In the genomic region with DNA sequence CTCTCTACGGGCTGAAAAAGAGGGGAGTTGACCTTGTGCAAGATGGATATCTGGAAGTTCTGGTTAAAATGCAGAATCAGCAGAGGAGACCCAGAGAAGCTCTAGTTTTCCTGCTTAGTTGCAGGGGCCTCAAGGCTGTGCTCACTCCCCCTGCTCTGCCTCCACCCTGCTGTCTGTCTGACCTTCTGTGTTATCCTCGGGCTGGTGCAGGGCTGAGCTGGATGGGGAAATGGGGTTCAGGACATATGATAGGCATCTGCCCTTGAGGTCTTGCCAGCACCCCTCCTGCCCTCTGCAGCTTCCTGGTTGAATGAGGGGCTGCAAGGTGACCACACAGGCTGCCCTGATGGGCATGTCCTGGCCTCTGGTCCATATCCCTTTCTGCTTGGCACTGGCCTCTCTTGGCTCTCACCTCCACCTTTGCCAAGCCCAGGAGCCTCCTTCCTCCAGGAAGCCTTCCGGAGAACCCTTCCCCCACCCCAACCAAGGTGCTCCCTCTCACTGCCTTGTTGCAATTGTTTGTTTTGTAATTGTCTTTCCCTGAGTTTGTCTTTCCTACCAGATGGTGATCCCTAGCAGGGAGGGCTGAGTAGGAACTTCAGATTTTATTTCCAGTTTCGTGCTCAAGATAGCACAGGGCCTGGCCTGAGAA, we compare ENCODE assay signal across 8 cellular contexts. TPM values are rescaled to one million over a fixed set of nuclear protein-coding genes. Genes with fewer than 3 reads are reported as not detected.
DNase-seq lines count a peak whose midpoint lies in the region; ATAC-seq and TF ChIP-seq lines count a peak whose summit lies in the region.

No MANE protein-coding gene starts in this region.

- peaks cover 75% of the 10 kb centered on the region for H3K4me1 Mint-ChIP-seq in dendritic cell treated with granulocyte-macrophage colony-stimulating factor and Interleukin-4, amounts not matched to agents 40 ng/mL and 50 ng/mL, for 4 days (ENCODE audit: low read depth)
- peaks cover 21 to 35% of the 10 kb centered on the region in 2 donors for H3K4me1 Mint-ChIP-seq in natural killer cell

- H3K9me3 Mint-ChIP-seq in dendritic cell treated with granulocyte-macrophage colony-stimulating factor and Interleukin-4, amounts not matched to agents 40 ng/mL and 50 ng/mL, for 4 days = no peaks in the 10 kb centered on the region
- no peaks in the 10 kb centered on the region for H3K9me3 Mint-ChIP-seq in natural killer cell

- intact Hi-C loops in dendritic cell treated with granulocyte-macrophage colony-stimulating factor and Interleukin-4, amounts not matched to agents 40 ng/mL and 50 ng/mL, for 4 days (cut with micrococcal nuclease) = no loop called here
- intact Hi-C loops in natural killer cell (cut with micrococcal nuclease) = loop anchor here (2.0 kb wide), 1 partner anchor 26 kb away; the partner anchor contains the start of gene ATP6V1G1

- H3K36me3 Mint-ChIP-seq in dendritic cell treated with granulocyte-macrophage colony-stimulating factor and Interleukin-4, amounts not matched to agents 40 ng/mL and 50 ng/mL, for 4 days (ENCODE audit: low read depth) = no peaks in the 10 kb centered on the region
- no peaks in the 10 kb centered on the region for H3K36me3 Mint-ChIP-seq in natural killer cell

- peak overlapping the region; percentile 79 for H3K4me3 ChIP-seq in BE2C (ENCODE audit: low read depth, low read length)
- peak overlapping the region; percentile 62 for H3K4me3 ChIP-seq in MG63

- no peak for DNase-seq in BE2C
- DNase-seq in MG63 = no peak
- DNase-seq in natural killer cell = no peak

- TF ChIP-seq CTCF in BE2C (IDR thresholded peaks at IDR 0.05; ENCODE audit: low read depth, low read length) (no peak), natural killer cell (IDR thresholded peaks at IDR 0.05) (no peak)

- H3K9me3 ChIP-seq in BE2C = no peaks in the 10 kb centered on the region; the same call in 1 of the 2 replicates
- H3K9me3 ChIP-seq in MG63 = no peaks in the 10 kb centered on the region; the same call in 1 of the 2 replicates

- H3K27me3 ChIP-seq in BE2C (no peaks in the 10 kb centered on the region), MG63 (no peaks in the 10 kb centered on the region)

- H3K36me3 ChIP-seq in BE2C = no peaks in the 10 kb centered on the region; the same call in 1 of the 2 replicates
- H3K36me3 ChIP-seq in MG63 = no peaks in the 10 kb centered on the region

- ATAC-seq in natural killer cell (no peak), HG02970 (IDR thresholded peaks at IDR 0.05; ENCODE audit: low FRiP score, unreplicated experiment) (no peak), HG03175 (IDR thresholded peaks at IDR 0.05; ENCODE audit: unreplicated experiment) (no peak), GM21381 (IDR thresholded peaks at IDR 0.05; ENCODE audit: unreplicated experiment) (no peak), HG03378 (IDR thresholded peaks at IDR 0.05; ENCODE audit: unreplicated experiment) (no peak)

- H3K4me1 ChIP-seq in BE2C = no peaks in the 10 kb centered on the region

- peaks cover 2% of the 10 kb centered on the region for H3K27me3 Mint-ChIP-seq in dendritic cell treated with granulocyte-macrophage colony-stimulating factor and Interleukin-4, amounts not matched to agents 40 ng/mL and 50 ng/mL, for 4 days
- H3K27me3 Mint-ChIP-seq in natural killer cell (ENCODE audit: low read depth in 2 of 2) = no peaks in the 10 kb centered on the region

- peak overlapping the region; percentile 69 for H3K4me3 Mint-ChIP-seq in dendritic cell treated with granulocyte-macrophage colony-stimulating factor and Interleukin-4, amounts not matched to agents 40 ng/mL and 50 ng/mL, for 4 days
- H3K4me3 Mint-ChIP-seq in natural killer cell = peak overlapping the region; percentile 90

- H3K27ac Mint-ChIP-seq in dendritic cell treated with granulocyte-macrophage colony-stimulating factor and Interleukin-4, amounts not matched to agents 40 ng/mL and 50 ng/mL, for 4 days = peak overlapping the region; percentile 65
- peak overlapping the region; percentile 74 to 88 for H3K27ac Mint-ChIP-seq in natural killer cell

RNA-seq across cellular contexts. Expression of gene TMEM268, which starts 1.3 kb away (rescaled TPM):
- 8.4 TPM for polyA plus RNA-seq in BE2C (2012; ENCODE audit: insufficient read depth, insufficient read length, low read depth)
- 4.5 and 11.1 TPM in 2 replicates for total RNA-seq in MG63 (2014; rRNA removed; shearing (Covaris generic); ENCODE audit: low replicate concordance)
- 10 to 100 TPM; 10.4 to 14.9 (median 11.5) TPM for total RNA-seq in natural killer cell

RNA-seq across cellular contexts. Expression of gene ATP6V1G1, which starts 24.8 kb away (rescaled TPM):
- 326 TPM for polyA plus RNA-seq in BE2C (2012; ENCODE audit: insufficient read depth, insufficient read length, low read depth)
- 62.6 and 103 TPM in 2 replicates for total RNA-seq in MG63 (2014; rRNA removed; shearing (Covaris generic); ENCODE audit: low replicate concordance)
- 100 to 1,000 TPM in 1 of 3 donors, 10 to 100 TPM in 2; 83.8 to 101 (median 93.5) TPM for total RNA-seq in natural killer cell

RNA-seq across cellular contexts. Expression of gene TEX53, which starts 45.2 kb away (rescaled TPM):
- polyA plus RNA-seq in BE2C (2012; ENCODE audit: insufficient read depth, insufficient read length, low read depth) = not detected
- total RNA-seq in MG63 (2014; rRNA removed; shearing (Covaris generic); ENCODE audit: low replicate concordance) = not detected in 2 replicates
- total RNA-seq in natural killer cell = not detected
